Comparison of ENCODE assay signal across 7 cellular contexts in genomic region chr4:26884486-26884988, GRCh38. TPM values are rescaled to one million over a fixed set of nuclear protein-coding genes. Genes with fewer than 3 reads are reported as not detected.
DNase-seq lines count a peak whose midpoint lies in the region; ATAC-seq and TF ChIP-seq lines count a peak whose summit lies in the region.

No MANE protein-coding gene starts in this region.

- WGBS in mammary epithelial cell (ENCODE audit: low coverage, missing lambda C conversion rate), result 95% methylated on average over 5 of the region's 5 CpGs

- H3K9me3 ChIP-seq in Karpas-422 (ENCODE audit: low read length), result no peaks in the 10 kb centered on the region
- H3K9me3 ChIP-seq in mammary epithelial cell (replicated peaks; ENCODE audit: insufficient read depth, low read length), result no peaks in the 10 kb centered on the region

- no peak for TF ChIP-seq CTCF in natural killer cell (IDR thresholded peaks at IDR 0.05)
- TF ChIP-seq CTCF in mammary epithelial cell (conservative IDR thresholded peaks at IDR 0.05 in 1 of 2, IDR thresholded peaks at IDR 0.05 in 1 of 2; ENCODE audit: extremely low read depth in 1 of 2, insufficient read depth in 1 of 2, low read depth in 1 of 2, low read length in 2 of 2), result no peak

- no peak overlapping the region for H2AFZ ChIP-seq in Karpas-422 (ENCODE audit: low read length)
- H2AFZ ChIP-seq in mammary epithelial cell (ENCODE audit: low read depth, low read length), result no peak overlapping the region

- no peaks in the 10 kb centered on the region for H3K9me2 ChIP-seq in Karpas-422 (replicated peaks; ENCODE audit: insufficient read depth, low read length)

- H3K36me3 Mint-ChIP-seq in natural killer cell, result no peaks in the 10 kb centered on the region

- H3K4me1 ChIP-seq in Karpas-422 (ENCODE audit: low read length), result peaks cover 73% of the 10 kb centered on the region
- peaks cover 5% of the 10 kb centered on the region for H3K4me1 ChIP-seq in mammary epithelial cell (ENCODE audit: insufficient read depth, low read length)

- BruUV-seq in mammary epithelial cell (replicated peaks; lab: Mats Ljungman, UMichigan), result no TSS peak

- DNase-seq in Karpas-422 (peak; percentile 78), natural killer cell (no peak), caudate nucleus (lab: John Stamatoyannopoulos, UW) (no peak), G401 (ENCODE audit: low spot score) (no peak), mammary epithelial cell (no peak)

- H3K4me3 ChIP-seq in Karpas-422 (ENCODE audit: low read length) (peak overlapping the region; percentile 42), mammary epithelial cell (replicated peaks in 1 of 3; ENCODE audit: insufficient read depth in 1 of 3, low read depth in 2 of 3, low read length in 3 of 3) (no peak overlapping the region)

- H3K4me3 Mint-ChIP-seq in natural killer cell, result peak overlapping the region; percentile 88

- H4K20me1 ChIP-seq in Karpas-422 (ENCODE audit: insufficient read depth, low read depth, low read length) (peaks cover 29% of the 10 kb centered on the region; the same call in 1 of the 2 replicates), mammary epithelial cell (ENCODE audit: insufficient read depth, low read length) (no peaks in the 10 kb centered on the region)

- H3K36me3 ChIP-seq in Karpas-422 (ENCODE audit: insufficient read depth, low read length) (0 out of 2 replicates have a peak, but pooled peaks cover 3% of the 10 kb centered on the region), mammary epithelial cell (ENCODE audit: insufficient read depth, low read length) (no peaks in the 10 kb centered on the region)

- H3K27me3 ChIP-seq in Karpas-422 (ENCODE audit: low read length) (no peaks in the 10 kb centered on the region), mammary epithelial cell (ENCODE audit: insufficient read depth, low read length) (no peaks in the 10 kb centered on the region)

- H3K27ac ChIP-seq in Karpas-422 (ENCODE audit: low read length), result peak overlapping the region; percentile 90
- no peak overlapping the region for H3K27ac ChIP-seq in caudate nucleus (ENCODE audit: low read depth, low read length)
- H3K27ac ChIP-seq in mammary epithelial cell (ENCODE audit: insufficient read depth, low read depth, low read length), result no peak overlapping the region

- dilution Hi-C loops in mammary epithelial cell (cut with HindIII; ENCODE audit: low sequenced_read_pairs), result no loop called here

- peak overlapping the region; percentile 92 to 94 for H3K27ac Mint-ChIP-seq in natural killer cell

- intact Hi-C loops in natural killer cell (cut with micrococcal nuclease), result loop anchor here (1.0 kb wide), 2 partner anchors 11 to 24 kb away; partner anchors contain the start of gene STIM2
- intact Hi-C loops in mammary epithelial cell (cut with micrococcal nuclease), result no loop called here

- H3K27me3 Mint-ChIP-seq in natural killer cell (ENCODE audit: low read depth in 2 of 2), result no peaks in the 10 kb centered on the region

- CTCF ChIA-PET in mammary epithelial cell (lab: Charles Lee; ENCODE audit: low non-redundant PET), result no interaction called here

- H3K4me2 ChIP-seq in Karpas-422 (ENCODE audit: low read depth, low read length, poor library complexity, severe bottlenecking) (peak overlapping the region; percentile 89), mammary epithelial cell (ENCODE audit: insufficient read depth, low read depth, low read length) (no peak overlapping the region)

- H3K9ac ChIP-seq in Karpas-422 (ENCODE audit: low read length) (peak overlapping the region; percentile 32), mammary epithelial cell (ENCODE audit: insufficient read depth, low read length) (no peak overlapping the region)

- ATAC-seq in GM18870 (IDR thresholded peaks at IDR 0.05; ENCODE audit: unreplicated experiment) (peak; percentile 34), GM21786 (IDR thresholded peaks at IDR 0.05; ENCODE audit: unreplicated experiment) (peak; percentile 54), natural killer cell (peak; percentile 72 to 90 (median 73))

- H3K4me1 Mint-ChIP-seq in natural killer cell, result peaks cover 72 to 73% of the 10 kb centered on the region in 2 donors

- in situ Hi-C loops in G401 (cut with HindIII; ENCODE audit: low sequenced_read_pairs), result no loop called here
- in situ Hi-C loops in mammary epithelial cell (cut with MboI; ENCODE audit: low sequenced_read_pairs in 2 of 2), result no loop called here

- H3K79me2 ChIP-seq in Karpas-422 (ENCODE audit: low read length) (peaks cover 96% of the 10 kb centered on the region), mammary epithelial cell (ENCODE audit: insufficient read depth, low read length) (peaks cover 84% of the 10 kb centered on the region)

- no peaks in the 10 kb centered on the region for H3K9me3 Mint-ChIP-seq in natural killer cell

RNA-seq across cellular contexts. Expression of gene STIM2, which starts 23.9 kb away (rescaled TPM):
- total RNA-seq in Karpas-422 (2014; rRNA removed; shearing (Covaris generic); ENCODE audit: low replicate concordance), result 96.4 and 203 TPM in 2 replicates
- total RNA-seq in natural killer cell (100 to 1,000 TPM in 2 of 3 donors, 10 to 100 TPM in 1; 98.3 to 104 (median 100) TPM), mammary epithelial cell (10 to 100 TPM; 37.9 to 56.0 TPM)
- total RNA-seq in G401 (2014; rRNA removed; shearing (Covaris generic)), result 27.4 and 35.5 TPM in 2 replicates
- 28.3 TPM for polyA plus RNA-seq in mammary epithelial cell
- polyA minus RNA-seq in mammary epithelial cell, result 18.9 TPM
